In genomic region chr7:18293759-18294158, GRCh38 we compare ENCODE assay signal across 17 cellular contexts.
"Had no signal": no experiment of that assay in that cellular context is flagged by ENCODE, and none has a peak within 500 bp of the region (broad histone marks: within the 10 kb centered on the region; RNA-seq: fewer than 3 reads in every experiment).

No MANE protein-coding gene starts in this region.

- H3K9me3 Mint-ChIP-seq: central memory CD8-positive, alpha-beta T cell; nephron had no signal

- H3K9me3 ChIP-seq: esophagus squamous epithelium, mucosa of descending colon had no signal

- H3K4me3 Mint-ChIP-seq: central memory CD8-positive, alpha-beta T cell; nephron had no signal

- ATAC-seq: left lobe of liver, mucosa of descending colon, sciatic nerve had no signal

- H3K27ac Mint-ChIP-seq: nephron had no signal

- H3K27ac ChIP-seq: epithelial cell of prostate, esophagus squamous epithelium, skin epidermis had no signal

- DNase-seq: cortex of kidney; effector memory CD4-positive, alpha-beta T cell; esophagus squamous epithelium; foreskin fibroblast; mammary epithelial cell; mucosa of descending colon; posterior cingulate gyrus; stimulated activated CD4-positive, alpha-beta T cell treated with anti-CD3 and anti-CD28 coated beads, Interleukin-2, amount 100 ng/mL, for 24 hours; stimulated activated CD4-positive, alpha-beta T cell treated with anti-CD3 and anti-CD28 coated beads, Interleukin-4, amount 100 ng/mL, for 4 hours; stimulated activated naive CD4-positive, alpha-beta T cell treated with Interleukin-2 at 50 U/mL for 16 hours; trophoblast cell had no signal

- H3K36me3 ChIP-seq: esophagus squamous epithelium had no signal

- H3K4me3 ChIP-seq: esophagus squamous epithelium, mucosa of descending colon, skin epidermis had no signal

- H3K27me3 Mint-ChIP-seq: central memory CD8-positive, alpha-beta T cell had no signal

- H3K27me3 ChIP-seq: esophagus squamous epithelium had no signal
